Comparison of ENCODE assay signal across 28 cellular contexts in the genomic region with DNA sequence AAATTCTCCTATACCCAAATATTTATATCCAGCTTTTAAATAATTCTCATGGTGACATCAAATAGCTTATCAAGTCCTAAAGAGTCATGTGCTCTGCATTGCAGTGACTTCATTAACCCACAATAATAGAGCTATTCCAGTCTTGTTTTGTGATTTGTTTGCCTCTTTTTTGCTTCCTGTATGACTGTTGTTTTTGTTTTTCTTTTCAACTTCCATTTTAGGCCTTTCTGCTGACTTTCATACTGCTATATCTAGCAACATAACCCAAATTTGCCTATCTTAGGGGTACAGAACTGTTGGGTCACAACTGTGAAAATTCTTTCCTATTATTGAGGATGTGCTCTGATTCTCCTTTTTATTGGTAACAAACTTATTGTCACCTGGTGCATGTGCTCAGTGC. TPM values are rescaled to one million over a fixed set of nuclear protein-coding genes. Genes with fewer than 3 reads are reported as not detected.
DNase-seq lines count a peak whose midpoint lies in the region; ATAC-seq lines count a peak whose summit lies in the region.
"Had no signal": no experiment of that assay in that cellular context is flagged by ENCODE, and none has a peak within 500 bp of the region (broad histone marks: within the 10 kb centered on the region; RNA-seq: fewer than 3 reads in every experiment).

No MANE protein-coding gene starts in this region.

- no peak for DNase-seq in adipocyte (ENCODE audit: low read depth)
- DNase-seq in myocyte (ENCODE audit: low read depth) = peak; percentile 1
- no peak for DNase-seq in iPS-NIHi11 (ENCODE audit: low spot score)
- DNase-seq in NCI-H2107 treated with DMSO at 0.1 percent for 48 hours (lab: John Stamatoyannopoulos, UW; ENCODE audit: unreplicated experiment) = no peak
- DNase-seq: activated CD8-positive, alpha-beta T cell treated with anti-CD3 and anti-CD28 coated beads, Interleukin-2, amount 10 ng/mL, durations not matched to agents 7 days and 5 days; activated T-cell treated with anti-CD3 and anti-CD28 coated beads for 4 hours; aorta; colonic mucosa; DMS 273 treated with DMSO at 0.1 percent for 48 hours; effector CD8-positive, alpha-beta T cell; kidney; left ventricle myocardium superior; NCI-H1436; SIG-M5; stimulated activated CD4-positive, alpha-beta T cell treated with anti-CD3 and anti-CD28 coated beads, Interleukin-15, amount 100 ng/mL, for 24 hours; stimulated activated CD4-positive, alpha-beta T cell treated with anti-CD3 and anti-CD28 coated beads, Interleukin-4, amount 100 ng/mL, for 4 hours; SW 1271; T-helper 9 cell; tibial artery had no signal

- H3K9me3 ChIP-seq in adipocyte (ENCODE audit: control insufficient read depth, low read length) = no peaks in the 10 kb centered on the region
- H3K9me3 ChIP-seq: colonic mucosa, prostate gland, tibial artery had no signal

- no peaks in the 10 kb centered on the region for H3K36me3 ChIP-seq in adipocyte (ENCODE audit: control insufficient read depth, insufficient read depth, low read length, severe bottlenecking)
- H3K36me3 ChIP-seq: cardiac muscle cell, colonic mucosa, prostate gland, tibial artery had no signal

- ATAC-seq in GM18517 (IDR thresholded peaks at IDR 0.05; ENCODE audit: unreplicated experiment) (peak; percentile 47), GM21717 (IDR thresholded peaks at IDR 0.05; ENCODE audit: unreplicated experiment) (peak; percentile 46), GM18861 (IDR thresholded peaks at IDR 0.05; ENCODE audit: unreplicated experiment) (no peak)
- ATAC-seq: activated CD4-positive, alpha-beta T cell treated with anti-CD3 and anti-CD28 coated beads for 36 hours; activated CD8-positive, alpha-beta T cell treated with anti-CD3 and anti-CD28 coated beads, Interleukin-2, amount 10 ng/mL, durations not matched to agents 7 days and 5 days; left ventricle myocardium superior; naive thymus-derived CD4-positive, alpha-beta T cell had no signal

- H3K4me1 ChIP-seq in adipocyte (ENCODE audit: control insufficient read depth, insufficient read depth, low read length) = peaks cover 18% of the 10 kb centered on the region
- H3K4me1 ChIP-seq: colonic mucosa, prostate gland, tibial artery had no signal

- peak overlapping the region; percentile 8 for H3K9ac ChIP-seq in adipocyte (ENCODE audit: low read length)
- H3K9ac ChIP-seq: GM23248, KMS-11 had no signal

- no peaks in the 10 kb centered on the region for H3K27me3 ChIP-seq in adipocyte (replicated peaks; ENCODE audit: control insufficient read depth, insufficient read depth, low read length)
- H3K27me3 ChIP-seq: cardiac muscle cell, colonic mucosa, tibial artery had no signal

- no peak overlapping the region for H3K4me3 ChIP-seq in adipocyte (ENCODE audit: low read length)
- H3K4me3 ChIP-seq: cardiac muscle cell, colonic mucosa, GM23248, prostate gland, tibial artery had no signal

RNA-seq across cellular contexts. Expression of gene SPATA17, which starts 30.3 kb away (rescaled TPM):
- total RNA-seq in myocyte = 0.26 and 1.6 TPM in 2 replicates
- polyA plus RNA-seq in myocyte (2012) = 0.96 TPM
- total RNA-seq: activated CD8-positive, alpha-beta T cell treated with anti-CD3 and anti-CD28 coated beads, Interleukin-2, amount 10 ng/mL, durations not matched to agents 7 days and 5 days; naive thymus-derived CD4-positive, alpha-beta T cell had no signal
- polyA plus RNA-seq: naive thymus-derived CD4-positive, alpha-beta T cell had no signal

RNA-seq across cellular contexts. Expression of gene GPATCH2, which starts 30.5 kb away (rescaled TPM):
- total RNA-seq in myocyte = 12.0 and 15.0 TPM in 2 replicates
- 4.5 TPM for polyA plus RNA-seq in myocyte (2012)
